ENCODE assay signal across 20 cellular contexts in genomic region chr10:52499281-52499680, GRCh38.
DNase-seq lines count a peak whose midpoint lies in the region; ATAC-seq and TF ChIP-seq lines count a peak whose summit lies in the region.
"Had no signal": no experiment of that assay in that cellular context is flagged by ENCODE, and none has a peak within 500 bp of the region (broad histone marks: within the 10 kb centered on the region; RNA-seq: fewer than 3 reads in every experiment).

No MANE protein-coding gene starts in this region.

- H3K4me3 ChIP-seq in breast epithelium (no peak overlapping the region), hepatocyte (no peak overlapping the region)
- H3K4me3 ChIP-seq: A549 had no signal

- H3K27me3 Mint-ChIP-seq in MCF 10A (ENCODE audit: insufficient read depth, unreplicated experiment): no peaks in the 10 kb centered on the region
- H3K27me3 Mint-ChIP-seq: CD4-positive, alpha-beta T cell had no signal

- BruUV-seq in MCF 10A (replicated peaks; lab: Mats Ljungman, UMichigan): no TSS peak

- WGBS in hepatocyte (ENCODE audit: low lambda C conversion rate, missing lambda C conversion rate): 91% methylated on average over 7 of the region's 7 CpGs

- ATAC-seq in foreskin keratinocyte (no peak), HG03354 (IDR thresholded peaks at IDR 0.05; ENCODE audit: poor library complexity, severe bottlenecking, unreplicated experiment) (no peak)
- ATAC-seq: A549, HCT116 had no signal

- no peaks in the 10 kb centered on the region for H3K4me1 Mint-ChIP-seq in MCF 10A (ENCODE audit: insufficient read depth, unreplicated experiment)

- no peak overlapping the region for H3K27ac ChIP-seq in breast epithelium
- no peak overlapping the region for H3K27ac ChIP-seq in hepatocyte
- H3K27ac ChIP-seq in foreskin keratinocyte: no peak overlapping the region
- H3K27ac ChIP-seq: 22Rv1, C4-2B had no signal

- H3K27me3 ChIP-seq in breast epithelium: no peaks in the 10 kb centered on the region
- no peaks in the 10 kb centered on the region for H3K27me3 ChIP-seq in hepatocyte
- no peaks in the 10 kb centered on the region for H3K27me3 ChIP-seq in foreskin keratinocyte

- H3K9me3 ChIP-seq in breast epithelium: peaks cover 3 to 7% of the 10 kb centered on the region in 2 donors
- no peaks in the 10 kb centered on the region for H3K9me3 ChIP-seq in hepatocyte (ENCODE audit: low read depth)

- no peaks in the 10 kb centered on the region for H3K4me1 ChIP-seq in breast epithelium
- no peaks in the 10 kb centered on the region for H3K4me1 ChIP-seq in hepatocyte (ENCODE audit: insufficient read depth)
- peaks cover 3% of the 10 kb centered on the region for H3K4me1 ChIP-seq in foreskin keratinocyte
- H3K4me1 ChIP-seq: A549, Caco-2 had no signal

- intact Hi-C loops in MCF 10A (cut with micrococcal nuclease) (no loop called here), breast epithelium (cut with DNase I; ENCODE audit: low total_unique reads) (no loop called here)

- peak; percentile 37 for DNase-seq in MCF 10A (ENCODE audit: unreplicated experiment)
- DNase-seq in breast epithelium (ENCODE audit: low spot score in 2 of 2): no peak
- DNase-seq in amniotic epithelial cell (ENCODE audit: low read depth): peak; percentile 26
- DNase-seq in hepatocyte (ENCODE audit: low spot score): peak; percentile 8
- no peak for DNase-seq in foreskin keratinocyte
- DNase-seq in globus pallidus (ENCODE audit: low spot score): no peak
- no peak for DNase-seq in NCI-H1694 treated with DMSO at 0.1 percent for 48 hours (lab: John Stamatoyannopoulos, UW)
- DNase-seq: AML-193; CD4-positive, alpha-beta T cell; DMS79; GF-D8; GOT3; H7; HFFc6 had no signal

- H3K36me3 ChIP-seq in breast epithelium: no peaks in the 10 kb centered on the region
- H3K36me3 ChIP-seq in hepatocyte (replicated peaks; ENCODE audit: insufficient read depth, low read depth): no peaks in the 10 kb centered on the region

- H3K27ac Mint-ChIP-seq in MCF 10A (ENCODE audit: low read depth, unreplicated experiment): peak overlapping the region; percentile 30
- H3K27ac Mint-ChIP-seq: CD4-positive, alpha-beta T cell; HFFc6 had no signal

- H3K9me3 Mint-ChIP-seq in MCF 10A (ENCODE audit: unreplicated experiment): no peaks in the 10 kb centered on the region

- CTCF ChIA-PET in MCF 10A (lab: Yijun Ruan, JAX): interaction anchor here (1.6 to 2.6 kb wide), 2 partner anchors 12 to 191 kb away, joined by 7 to 10 read pairs; no protein-coding TSS in a partner anchor

- no peaks in the 10 kb centered on the region for H3K9me2 ChIP-seq in hepatocyte (replicated peaks; ENCODE audit: insufficient read depth)

- TF ChIP-seq CTCF in MCF 10A (IDR thresholded peaks at IDR 0.05; ENCODE audit: unreplicated experiment): no peak
- no peak for TF ChIP-seq CTCF in breast epithelium (IDR thresholded peaks at IDR 0.05)
- no peak for TF ChIP-seq CTCF in hepatocyte (IDR thresholded peaks at IDR 0.05; ENCODE audit: poor library complexity)
- no peak for TF ChIP-seq CTCF in foreskin keratinocyte (conservative IDR thresholded peaks at IDR 0.05)

- H3K79me2 ChIP-seq in hepatocyte: no peaks in the 10 kb centered on the region

- H3K4me2 ChIP-seq in hepatocyte: no peak overlapping the region
- H3K4me2 ChIP-seq: A549 had no signal

- H2AFZ ChIP-seq in hepatocyte: no peak overlapping the region

- H3K4me3 Mint-ChIP-seq in MCF 10A (ENCODE audit: unreplicated experiment): no peak overlapping the region
- H3K4me3 Mint-ChIP-seq: CD4-positive, alpha-beta T cell; HFFc6 had no signal

- no peaks in the 10 kb centered on the region for H3K36me3 Mint-ChIP-seq in MCF 10A (ENCODE audit: insufficient read depth, unreplicated experiment)

- no peaks in the 10 kb centered on the region for H4K20me1 ChIP-seq in hepatocyte (ENCODE audit: insufficient read depth, poor library complexity, severe bottlenecking)

- POLR2A ChIA-PET in MCF 10A (lab: Yijun Ruan, JAX): interaction anchor here (0.5 to 0.6 kb wide), 2 partner anchors 233 to 1887 kb away, joined by 3 read pairs; no protein-coding TSS in a partner anchor

- no peak for TF ChIP-seq POLR2A in breast epithelium (IDR thresholded peaks at IDR 0.05)

Comparison
In these comparisons a context has a peak if more than half of its experiments do, and no peak if none do; other contexts are left out.
1. DNase-seq: peak in MCF 10A (single experiment), amniotic epithelial cell (single experiment) and hepatocyte (single experiment); none in breast epithelium (0 of 2), foreskin keratinocyte (0 of 2), globus pallidus (single experiment) and NCI-H1694 treated with DMSO at 0.1 percent for 48 hours (single experiment).